14 cellular contexts compared by ENCODE assay signal in the genomic region with DNA sequence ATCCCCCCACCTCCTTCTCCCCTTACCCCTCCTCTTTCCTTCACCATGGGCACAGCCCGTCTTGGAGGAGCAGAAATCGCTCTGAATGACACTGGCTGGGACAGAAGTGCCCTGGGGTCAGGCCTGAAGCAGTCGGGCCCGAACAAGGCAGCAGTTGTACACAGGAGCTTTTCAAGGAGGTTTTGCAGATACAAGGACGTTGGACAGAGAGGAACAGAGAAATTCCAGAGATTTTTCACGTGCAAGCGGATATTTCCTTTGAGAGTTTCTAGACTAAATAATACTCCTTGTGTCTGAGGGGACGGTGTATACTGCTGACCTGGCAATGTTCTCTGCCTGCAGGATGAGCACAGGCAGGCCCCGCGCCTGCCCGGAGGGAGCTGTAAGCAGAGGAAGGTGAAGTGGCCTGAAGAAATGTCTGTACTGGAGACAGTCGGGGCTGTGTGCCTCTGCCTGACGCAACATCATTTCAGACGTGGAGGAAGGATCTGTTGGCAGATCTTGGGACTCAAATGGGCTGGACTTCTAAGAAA.
DNase-seq lines count a peak whose midpoint lies in the region; ATAC-seq, FAIRE-seq and TF ChIP-seq lines count a peak whose summit lies in the region.
"Had no signal": no experiment of that assay in that cellular context is flagged by ENCODE, and none has a peak within 500 bp of the region (broad histone marks: within the 10 kb centered on the region; RNA-seq: fewer than 3 reads in every experiment).

No MANE protein-coding gene starts in this region.

- H3K36me3 Mint-ChIP-seq in progenitor cell of endocrine pancreas (ENCODE audit: insufficient read depth), result no peaks in the 10 kb centered on the region

- no peak for TF ChIP-seq CTCF in AG04450 (IDR thresholded peaks at IDR 0.05; ENCODE audit: low read depth, low read length)
- no peak for TF ChIP-seq CTCF in progenitor cell of endocrine pancreas (IDR thresholded peaks at IDR 0.05; ENCODE audit: unreplicated experiment)
- no peak for TF ChIP-seq CTCF in Peyer's patch (IDR thresholded peaks at IDR 0.05)

- H3K27ac ChIP-seq in AG04450 (ENCODE audit: low read depth, low read length) (peak overlapping the region; percentile 52), small intestine (ENCODE audit: low read depth in 1 of 2, low read length in 1 of 2) (no peak overlapping the region), Peyer's patch (peak overlapping the region in 2 of 4 donors; percentile 15 to 81)

- DNase-seq in AG04450 (ENCODE audit: low read depth, low spot score) (no peak), adipocyte (ENCODE audit: low read depth) (peak; percentile 23), foreskin melanocyte (peak; percentile 96), progenitor cell of endocrine pancreas (ENCODE audit: low spot score, unreplicated experiment) (no peak), small intestine (no peak), Peyer's patch (no peak), RCC 7860 (ENCODE audit: low spot score) (no peak)
- DNase-seq: activated CD4-positive, alpha-beta T cell treated with anti-CD3 and anti-CD28 coated beads, Interleukin-2, amount 50 U/mL, for 4 hours; activated gamma-delta T cell; cortex of kidney; DMS79; hippocampal formation; NCI-H446 treated with DMSO at 0.1 percent for 48 hours had no signal

- no peaks in the 10 kb centered on the region for H3K27me3 ChIP-seq in AG04450 (ENCODE audit: control insufficient read depth, insufficient read depth, low read length)
- peaks cover 4% of the 10 kb centered on the region for H3K27me3 ChIP-seq in adipocyte (replicated peaks; ENCODE audit: control insufficient read depth, insufficient read depth, low read length)
- no peaks in the 10 kb centered on the region for H3K27me3 ChIP-seq in small intestine (ENCODE audit: control insufficient read depth in 2 of 2, insufficient read depth in 2 of 2, low read length in 2 of 2)
- H3K27me3 ChIP-seq in Peyer's patch, result no peaks in the 10 kb centered on the region

- no peak overlapping the region for H3K4me3 ChIP-seq in AG04450 (ENCODE audit: low read depth, low read length)
- no peak overlapping the region for H3K4me3 ChIP-seq in adipocyte (ENCODE audit: low read length)
- H3K4me3 ChIP-seq in small intestine (ENCODE audit: low read depth in 1 of 2, low read length in 2 of 2), result no peak overlapping the region
- H3K4me3 ChIP-seq in Peyer's patch, result no peak overlapping the region

- H3K9me3 Mint-ChIP-seq in progenitor cell of endocrine pancreas (ENCODE audit: low read depth), result no peaks in the 10 kb centered on the region

- POLR2A ChIA-PET in AG04450 (lab: Yijun Ruan, JAX), result no interaction called here

- H3K9me3 ChIP-seq in AG04450 (ENCODE audit: control insufficient read depth, insufficient read depth, low read length) (no peaks in the 10 kb centered on the region; the same call in 1 of the 2 replicates), adipocyte (ENCODE audit: control insufficient read depth, low read length) (no peaks in the 10 kb centered on the region), small intestine (ENCODE audit: control insufficient read depth, low read depth) (no peaks in the 10 kb centered on the region), Peyer's patch (no peaks in the 10 kb centered on the region)

- peaks cover 3% of the 10 kb centered on the region for H3K27me3 Mint-ChIP-seq in progenitor cell of endocrine pancreas

- no peak overlapping the region for H3K9ac ChIP-seq in adipocyte (ENCODE audit: low read length)

- peaks cover 20% of the 10 kb centered on the region for H3K4me1 ChIP-seq in adipocyte (ENCODE audit: control insufficient read depth, insufficient read depth, low read length)
- H3K4me1 ChIP-seq in small intestine (ENCODE audit: control insufficient read depth in 2 of 2, insufficient read depth in 1 of 2, low read depth in 1 of 2, low read length in 1 of 2), result peaks cover 0 to 14% of the 10 kb centered on the region in 2 donors
- H3K4me1 ChIP-seq in Peyer's patch, result peaks cover 0 to 36% (median 2%) of the 10 kb centered on the region in 4 donors

- 73 to 86% (median 81%) methylated on average over 14 of the region's 14 CpGs for WGBS in small intestine, 3 donors

- FAIRE-seq in small intestine (lab: Jason Lieb, UNC), result no peak
- FAIRE-seq in RCC 7860 (lab: Jason Lieb, UNC), result no peak

- H3K36me3 ChIP-seq in adipocyte (ENCODE audit: control insufficient read depth, insufficient read depth, low read length, severe bottlenecking) (no peaks in the 10 kb centered on the region), small intestine (ENCODE audit: control insufficient read depth in 2 of 2, insufficient read depth in 2 of 2, low read length in 2 of 2) (no peaks in the 10 kb centered on the region), Peyer's patch (no peaks in the 10 kb centered on the region)

- H3K4me1 Mint-ChIP-seq in progenitor cell of endocrine pancreas (ENCODE audit: low read depth), result peaks cover 33% of the 10 kb centered on the region

- CTCF ChIA-PET in AG04450 (lab: Charles Lee), result interaction anchor here (2.3 kb wide), 1 partner anchor 11 kb away, joined by 13 read pairs; no protein-coding TSS in a partner anchor

- no peak for ATAC-seq in HG03280 (IDR thresholded peaks at IDR 0.05; ENCODE audit: unreplicated experiment)

- H3K27ac Mint-ChIP-seq in progenitor cell of endocrine pancreas, result peak overlapping the region; percentile 72

- H3K4me3 Mint-ChIP-seq in progenitor cell of endocrine pancreas (ENCODE audit: low read depth), result no peak overlapping the region

- TF ChIP-seq POLR2A in Peyer's patch (IDR thresholded peaks at IDR 0.05), result no peak

Comparison
In these comparisons a context has a peak if more than half of its experiments do, and no peak if none do; other contexts are left out.
1. DNase-seq: peak in adipocyte (single experiment) and foreskin melanocyte (single experiment); none in AG04450 (single experiment), progenitor cell of endocrine pancreas (single experiment), small intestine (single experiment), Peyer's patch (0 of 3) and RCC 7860 (single experiment).